32 cellular contexts compared by ENCODE assay signal in the genomic region with DNA sequence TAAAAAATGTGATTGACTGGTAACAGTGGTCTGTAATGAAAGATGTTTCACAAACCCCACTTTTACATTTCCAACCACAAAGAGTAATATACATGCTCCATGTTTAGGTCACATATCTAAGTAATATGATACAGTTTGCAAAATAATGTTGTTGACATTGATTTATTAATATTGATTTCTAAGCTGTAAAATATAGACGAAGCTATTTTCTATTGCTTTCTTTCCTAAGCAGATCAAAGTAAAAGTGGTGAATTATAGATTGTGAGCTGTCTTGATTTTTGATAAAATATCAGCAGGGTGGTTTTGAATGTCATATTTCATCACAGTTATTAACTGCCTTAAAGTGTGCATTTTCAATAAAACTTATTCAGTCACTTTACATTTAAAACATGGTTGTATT.
"Had no signal": no experiment of that assay in that cellular context is flagged by ENCODE, and none has a peak within 500 bp of the region (broad histone marks: within the 10 kb centered on the region; RNA-seq: fewer than 3 reads in every experiment).

No MANE protein-coding gene starts in this region.

- FAIRE-seq: astrocyte, TTC549 had no signal

- H3K9me3 ChIP-seq: breast epithelium had no signal

- H3K4me1 ChIP-seq: adrenal gland, body of pancreas, breast epithelium had no signal

- H3K27me3 ChIP-seq: adrenal gland, body of pancreas, brain microvascular endothelial cell, breast epithelium had no signal

- ATAC-seq: activated CD8-positive, alpha-beta T cell treated with anti-CD3 and anti-CD28 coated beads for 36 hours; activated naive CD4-positive, alpha-beta T cell treated with anti-CD3 and anti-CD28 coated beads, Interleukin-2, amount 50 U/mL, for 72 hours; activated T-cell treated with anti-CD3 and anti-CD28 coated beads, Interleukin-2, amount 50 U/mL, for 4 hours; activated T-cell treated with anti-CD3 and anti-CD28 coated beads, Interleukin-2, amount 50 U/mL, for 72 hours; activated T-helper 17 cell treated with anti-CD3 and anti-CD28 coated beads, Interleukin-2, amount 50 U/mL, for 72 hours; body of pancreas had no signal

- H3K27ac ChIP-seq: adrenal gland, body of pancreas, brain microvascular endothelial cell, breast epithelium, VCaP had no signal

- H3K4me3 ChIP-seq: adrenal gland, body of pancreas, breast epithelium had no signal

- DNase-seq: activated B cell treated with CpG ODN at 0.5 μM for 24 hours; activated CD4-positive, alpha-beta memory T cell treated with anti-CD3 and anti-CD28 coated beads for 36 hours; activated CD4-positive, alpha-beta T cell treated with anti-CD3 and anti-CD28 coated beads for 4 hours; activated CD4-positive, alpha-beta T cell treated with anti-CD3 and anti-CD28 coated beads, Interleukin-2, amount 10 ng/mL, durations not matched to agents 24 days and 14 days; activated CD4-positive, alpha-beta T cell treated with anti-CD3 and anti-CD28 coated beads, Interleukin-2, amount 50 U/mL, for 1 hour; activated CD4-positive, alpha-beta T cell treated with anti-CD3 and anti-CD28 coated beads, Interleukin-2, amount 50 U/mL, for 4 hours; activated CD4-positive, CD25-positive, alpha-beta regulatory T cell treated with anti-CD3 and anti-CD28 coated beads, Interleukin-2, amount 50 U/mL, for 72 hours; activated CD8-positive, alpha-beta memory T cell treated with anti-CD3 and anti-CD28 coated beads, Interleukin-2, amount 50 U/mL, for 4 hours; activated CD8-positive, alpha-beta T cell treated with anti-CD3 and anti-CD28 coated beads for 36 hours; activated effector memory CD4-positive, alpha-beta T cell treated with anti-CD3 and anti-CD28 coated beads, Interleukin-2, amount 50 U/mL, for 16 hours; activated gamma-delta T cell treated with Interleukin-2 at 50 U/mL for 16 hours; activated naive CD4-positive, alpha-beta T cell; activated naive CD4-positive, alpha-beta T cell treated with anti-CD3 and anti-CD28 coated beads for 36 hours; activated naive CD4-positive, alpha-beta T cell treated with anti-CD3 and anti-CD28 coated beads, Interleukin-2, amount 50 U/mL, for 16 hours; activated naive CD8-positive, alpha-beta T cell treated with anti-CD3 and anti-CD28 coated beads for 36 hours; activated T-cell treated with anti-CD3 and anti-CD28 coated beads for 4 hours; activated T-cell treated with anti-CD3 and anti-CD28 coated beads, Interleukin-2, amount 50 U/mL, for 1 hour; activated T-cell treated with anti-CD3 and anti-CD28 coated beads, Interleukin-2, amount 50 U/mL, for 4 hours; activated T-cell treated with anti-CD3 and anti-CD28 coated beads, Interleukin-2, amount 50 U/mL, for 72 hours; adrenal gland; amniotic stem cell; aorta; body of pancreas; brain microvascular endothelial cell; central memory CD4-positive, alpha-beta T cell; T-helper 9 cell had no signal

- H3K36me3 ChIP-seq: adrenal gland, brain microvascular endothelial cell, breast epithelium had no signal
